In genomic region chr2:11941201-11942041, GRCh38 we compare ENCODE assay signal across 23 cellular contexts.
"Had no signal": no experiment of that assay in that cellular context is flagged by ENCODE, and none has a peak within 500 bp of the region (broad histone marks: within the 10 kb centered on the region; RNA-seq: fewer than 3 reads in every experiment).

No MANE protein-coding gene starts in this region.

- H3K36me3 ChIP-seq: adrenal gland, ascending aorta, gastrocnemius medialis, lower lobe of right lung, thoracic aorta, upper lobe of left lung had no signal

- DNase-seq: activated B cell treated with CpG ODN at 0.5 μM for 24 hours; activated CD4-positive, alpha-beta T cell treated with anti-CD3 and anti-CD28 coated beads for 36 hours; activated CD4-positive, alpha-beta T cell treated with anti-CD3 and anti-CD28 coated beads, Interleukin-2, amount 50 U/mL, for 48 hours; activated CD8-positive, alpha-beta memory T cell treated with anti-CD3 and anti-CD28 coated beads, Interleukin-2, amount 50 U/mL, for 48 hours; activated naive CD4-positive, alpha-beta T cell; activated T-cell treated with anti-CD3 and anti-CD28 coated beads, Interleukin-2, amount 50 U/mL, for 4 hours; adrenal gland; effector memory CD4-positive, alpha-beta T cell; gastrocnemius medialis; left colon; lower lobe of right lung; mucosa of descending colon; nephron progenitor cell; occipital lobe; posterior cingulate gyrus; stimulated activated CD4-positive, alpha-beta T cell treated with anti-CD3 and anti-CD28 coated beads, Interleukin-2, amount 100 ng/mL, for 48 hours; stimulated activated CD8-positive, alpha-beta memory T cell treated with anti-CD3 and anti-CD28 coated beads, Interleukin-4, amount 100 ng/mL, for 48 hours; stimulated activated naive B cell treated with anti-CD40 and anti-IgM and Interleukin-4, amounts not matched to agents 10 μg/mL and 1 μg/mL and 100 μg/mL, for 72 hours; T-cell; upper lobe of left lung had no signal

- H3K27ac ChIP-seq: adrenal gland, ascending aorta, gastrocnemius medialis, lower lobe of right lung, thoracic aorta, upper lobe of left lung had no signal

- H3K9me3 ChIP-seq: adrenal gland, ascending aorta, gastrocnemius medialis, lower lobe of right lung, mucosa of descending colon, thoracic aorta, upper lobe of left lung had no signal

- ATAC-seq: activated CD4-positive, alpha-beta T cell treated with anti-CD3 and anti-CD28 coated beads for 36 hours; activated T-cell treated with anti-CD3 and anti-CD28 coated beads, Interleukin-2, amount 50 U/mL, for 4 hours; esophagus mucosa; gastrocnemius medialis; left colon; lower lobe of right lung; mucosa of descending colon; stimulated activated naive B cell treated with anti-CD40 and anti-IgM and Interleukin-4, amounts not matched to agents 10 μg/mL and 1 μg/mL and 100 μg/mL, for 72 hours; T-cell had no signal

- H3K4me1 ChIP-seq: adrenal gland, ascending aorta, gastrocnemius medialis, lower lobe of right lung, upper lobe of left lung had no signal

- H3K27me3 ChIP-seq: adrenal gland, ascending aorta, gastrocnemius medialis, upper lobe of left lung had no signal

- H3K4me3 ChIP-seq: adrenal gland, ascending aorta, gastrocnemius medialis, lower lobe of right lung, mucosa of descending colon, thoracic aorta, upper lobe of left lung had no signal
